13 cellular contexts compared by ENCODE assay signal in genomic region chr2:43074592-43075053, GRCh38.
DNase-seq lines count a peak whose midpoint lies in the region; ATAC-seq and TF ChIP-seq lines count a peak whose summit lies in the region.
"Had no signal": no experiment of that assay in that cellular context is flagged by ENCODE, and none has a peak within 500 bp of the region (broad histone marks: within the 10 kb centered on the region; RNA-seq: fewer than 3 reads in every experiment).

No MANE protein-coding gene starts in this region.

- intact Hi-C loops in Panc1 (cut with micrococcal nuclease; ENCODE audit: unreplicated experiment) (no loop called here), OCI-LY7 (cut with micrococcal nuclease; ENCODE audit: unreplicated experiment) (no loop called here)

- H3K27me3 ChIP-seq in Panc1 (ENCODE audit: control insufficient read depth, insufficient read depth, low read length) = no peaks in the 10 kb centered on the region
- no peaks in the 10 kb centered on the region for H3K27me3 ChIP-seq in muscle layer of duodenum (ENCODE audit: low read depth, low read length)
- H3K27me3 ChIP-seq in thymus (ENCODE audit: control insufficient read depth, insufficient read depth) = no peaks in the 10 kb centered on the region

- in situ Hi-C loops in Panc1 (cut with HindIII; ENCODE audit: low pct_unique_long_range_greater_than_20kb, low sequenced_read_pairs) = no loop called here

- BruUV-seq in Panc1 (replicated peaks; lab: Mats Ljungman, UMichigan) = no TSS peak
- no TSS peak for BruUV-seq in OCI-LY7 (replicated peaks; lab: Mats Ljungman, UMichigan)

- 97% methylated on average over 2 of the region's 2 CpGs for WGBS in thymus

- H3K9me2 ChIP-seq in OCI-LY7 (ENCODE audit: insufficient read depth, low read length) = no peaks in the 10 kb centered on the region

- H3K4me3 ChIP-seq in Panc1 (ENCODE audit: low read depth in 2 of 2, low read length in 2 of 2) (no peak overlapping the region), coronary artery (no peak overlapping the region), muscle layer of duodenum (ENCODE audit: low read depth in 1 of 2, low read length in 2 of 2) (no peak overlapping the region), thymus (ENCODE audit: low read length) (no peak overlapping the region), OCI-LY7 (ENCODE audit: low read depth, low read length, poor library complexity, severe bottlenecking) (no peak overlapping the region)

- no peak overlapping the region for H3K4me2 ChIP-seq in OCI-LY7 (ENCODE audit: low read length)

- no peaks in the 10 kb centered on the region for H4K20me1 ChIP-seq in OCI-LY7 (ENCODE audit: insufficient read depth, low read length)

- POLR2A ChIA-PET in Panc1 (lab: Charles Lee) (no interaction called here), OCI-LY7 (lab: Charles Lee) (no interaction called here)

- no peaks in the 10 kb centered on the region for H3K79me2 ChIP-seq in OCI-LY7 (ENCODE audit: insufficient read depth, low read depth, low read length)

- H3K4me1 ChIP-seq in Panc1 (ENCODE audit: control insufficient read depth, insufficient read depth, low read length) (peaks cover 41% of the 10 kb centered on the region), muscle layer of duodenum (ENCODE audit: control insufficient read depth in 1 of 2, insufficient read depth in 2 of 2, low read length in 2 of 2) (peaks cover 7 to 25% of the 10 kb centered on the region in 2 donors), thymus (ENCODE audit: control insufficient read depth, insufficient read depth, low read length) (peaks cover 4% of the 10 kb centered on the region), OCI-LY7 (ENCODE audit: insufficient read depth, low read length, poor library complexity, severe bottlenecking) (no peaks in the 10 kb centered on the region)

- no peak overlapping the region for H2AFZ ChIP-seq in OCI-LY7 (ENCODE audit: low read length)

- CTCF ChIA-PET in Panc1 (lab: Charles Lee) = no interaction called here
- CTCF ChIA-PET in OCI-LY7 (lab: Charles Lee; ENCODE audit: unreplicated experiment) = no interaction called here

- TF ChIP-seq CTCF in Panc1 (IDR thresholded peaks at IDR 0.05) = no peak
- no peak for TF ChIP-seq CTCF in coronary artery (IDR thresholded peaks at IDR 0.05)
- no peak for TF ChIP-seq CTCF in OCI-LY7 (conservative IDR thresholded peaks at IDR 0.05; ENCODE audit: low read length)

- H3K9me3 ChIP-seq in Panc1 (ENCODE audit: control insufficient read depth, insufficient read depth, low read depth, low read length) (no peaks in the 10 kb centered on the region), muscle layer of duodenum (ENCODE audit: control insufficient read depth in 1 of 2, low read length in 2 of 2) (no peaks in the 10 kb centered on the region), thymus (ENCODE audit: control insufficient read depth) (no peaks in the 10 kb centered on the region), OCI-LY7 (ENCODE audit: low read length) (no peaks in the 10 kb centered on the region)

- DNase-seq in Panc1 (ENCODE audit: low read depth, low spot score) (no peak), coronary artery (ENCODE audit: low spot score) (no peak), NCI-H2029 (lab: John Stamatoyannopoulos, UW) (no peak), OCI-LY7 (ENCODE audit: low spot score) (no peak)
- no peak for DNase-seq in stimulated activated CD4-positive, alpha-beta T cell treated with anti-CD3 and anti-CD28 coated beads, Interleukin-4, amount 100 ng/mL, for 1 hour
- DNase-seq: activated T-cell treated with anti-CD3 and anti-CD28 coated beads for 4 hours; CD4-positive, CD25-positive, alpha-beta regulatory T cell; NCI-H2227 treated with DMSO at 0.1 percent for 48 hours; SHP77 had no signal

- ATAC-seq in Panc1 (peak; percentile 10), GM19324 (IDR thresholded peaks at IDR 0.05; ENCODE audit: low FRiP score, unreplicated experiment) (no peak)

- H3K27ac ChIP-seq in Panc1 (ENCODE audit: low read length) (peak overlapping the region; percentile 81), coronary artery (peak overlapping the region; percentile 80 to 96), muscle layer of duodenum (ENCODE audit: low read length) (peak overlapping the region; percentile 73), thymus (ENCODE audit: low read depth) (peak overlapping the region; percentile 8), OCI-LY7 (ENCODE audit: low read depth, low read length, poor library complexity, severe bottlenecking) (no peak overlapping the region)
- H3K27ac ChIP-seq: VCaP had no signal

- no peaks in the 10 kb centered on the region for H3K36me3 ChIP-seq in Panc1 (ENCODE audit: control insufficient read depth, insufficient read depth, low read length)
- H3K36me3 ChIP-seq in muscle layer of duodenum (ENCODE audit: control insufficient read depth in 1 of 2, insufficient read depth in 2 of 2, low read length in 2 of 2) = no peaks in the 10 kb centered on the region
- H3K36me3 ChIP-seq in thymus (ENCODE audit: control insufficient read depth, insufficient read depth) = no peaks in the 10 kb centered on the region
- H3K36me3 ChIP-seq in OCI-LY7 (ENCODE audit: insufficient read depth, low read length) = no peaks in the 10 kb centered on the region
